Comparison of ENCODE assay signal across 10 cellular contexts in genomic region chr9:684055-684949, GRCh38.
DNase-seq lines count a peak whose midpoint lies in the region; ATAC-seq and TF ChIP-seq lines count a peak whose summit lies in the region.
"Had no signal": no experiment of that assay in that cellular context is flagged by ENCODE, and none has a peak within 500 bp of the region (broad histone marks: within the 10 kb centered on the region; RNA-seq: fewer than 3 reads in every experiment).

No MANE protein-coding gene starts in this region.

- no peak overlapping the region for H3K4me3 Mint-ChIP-seq in endothelial cell (ENCODE audit: unreplicated experiment)
- H3K4me3 Mint-ChIP-seq in nephron progenitor cell = peak overlapping the region; percentile 79
- H3K4me3 Mint-ChIP-seq in activated T-helper 1 cell treated with anti-CD3 and anti-CD28 coated beads, Interleukin-12 subunit alpha, Interleukin-12 subunit beta, Interleukin-2, Interleukin-4 antibody, amounts not matched to agents 30 ng/mL and 10 ng/mL and 1 ng/mL, durations not matched to agents 14 hours and 24 hours and 36 hours = no peak overlapping the region
- H3K4me3 Mint-ChIP-seq: activated B cell treated with CpG ODN at 0.5 μM for 24 hours had no signal

- TF ChIP-seq CTCF in endothelial cell (IDR thresholded peaks at IDR 0.05; ENCODE audit: unreplicated experiment) (no peak), nephron progenitor cell (IDR thresholded peaks at IDR 0.05) (no peak)

- intact Hi-C loops in activated T-helper 1 cell treated with anti-CD3 and anti-CD28 coated beads, Interleukin-12 subunit alpha, Interleukin-12 subunit beta, Interleukin-2, Interleukin-4 antibody, amounts not matched to agents 30 ng/mL and 10 ng/mL and 1 ng/mL, durations not matched to agents 14 hours and 24 hours and 36 hours (cut with micrococcal nuclease) = no loop called here

- DNase-seq in AG08395 (ENCODE audit: low spot score) (peak; percentile 62), NCI-H82 (lab: John Stamatoyannopoulos, UW) (peak; percentile 96), endothelial cell (ENCODE audit: low spot score) (no peak), nephron progenitor cell (peak; percentile 29), nucleus accumbens (lab: John Stamatoyannopoulos, UW) (no peak)
- DNase-seq in activated T-helper 1 cell treated with anti-CD3 and anti-CD28 coated beads, Interleukin-12 subunit alpha, Interleukin-12 subunit beta, Interleukin-2, Interleukin-4 antibody, amounts not matched to agents 30 ng/mL and 10 ng/mL and 1 ng/mL, durations not matched to agents 14 hours and 24 hours and 36 hours (ENCODE audit: low spot score) = no peak
- DNase-seq: activated B cell treated with CpG ODN at 0.5 μM for 24 hours; stimulated activated CD4-positive, alpha-beta T cell treated with anti-CD3 and anti-CD28 coated beads, Interleukin-4, amount 100 ng/mL, for 24 hours had no signal

- ATAC-seq in GM19035 (IDR thresholded peaks at IDR 0.05; ENCODE audit: unreplicated experiment) = no peak
- ATAC-seq in GM21723 (IDR thresholded peaks at IDR 0.05; ENCODE audit: unreplicated experiment) = no peak

- H3K27me3 Mint-ChIP-seq in endothelial cell (ENCODE audit: unreplicated experiment) (no peaks in the 10 kb centered on the region), nephron progenitor cell (ENCODE audit: low read depth, poor library complexity) (peaks cover 3% of the 10 kb centered on the region)
- peaks cover 7% of the 10 kb centered on the region for H3K27me3 Mint-ChIP-seq in activated T-helper 1 cell treated with anti-CD3 and anti-CD28 coated beads, Interleukin-12 subunit alpha, Interleukin-12 subunit beta, Interleukin-2, Interleukin-4 antibody, amounts not matched to agents 30 ng/mL and 10 ng/mL and 1 ng/mL, durations not matched to agents 14 hours and 24 hours and 36 hours (ENCODE audit: insufficient read depth)
- H3K27me3 Mint-ChIP-seq: activated B cell treated with CpG ODN at 0.5 μM for 24 hours had no signal

- H3K9me3 Mint-ChIP-seq in endothelial cell (ENCODE audit: unreplicated experiment) (peaks cover 3% of the 10 kb centered on the region), nephron progenitor cell (peaks cover 16% of the 10 kb centered on the region)
- H3K9me3 Mint-ChIP-seq in activated T-helper 1 cell treated with anti-CD3 and anti-CD28 coated beads, Interleukin-12 subunit alpha, Interleukin-12 subunit beta, Interleukin-2, Interleukin-4 antibody, amounts not matched to agents 30 ng/mL and 10 ng/mL and 1 ng/mL, durations not matched to agents 14 hours and 24 hours and 36 hours = no peaks in the 10 kb centered on the region
- H3K9me3 Mint-ChIP-seq: activated B cell treated with CpG ODN at 0.5 μM for 24 hours had no signal

- H3K27ac Mint-ChIP-seq in endothelial cell (ENCODE audit: unreplicated experiment) (peak overlapping the region; percentile 22), nephron progenitor cell (peak overlapping the region; percentile 97)
- no peak overlapping the region for H3K27ac Mint-ChIP-seq in activated T-helper 1 cell treated with anti-CD3 and anti-CD28 coated beads, Interleukin-12 subunit alpha, Interleukin-12 subunit beta, Interleukin-2, Interleukin-4 antibody, amounts not matched to agents 30 ng/mL and 10 ng/mL and 1 ng/mL, durations not matched to agents 14 hours and 24 hours and 36 hours
- H3K27ac Mint-ChIP-seq: activated B cell treated with CpG ODN at 0.5 μM for 24 hours had no signal

- H3K36me3 Mint-ChIP-seq in endothelial cell (ENCODE audit: low read depth, unreplicated experiment) = no peaks in the 10 kb centered on the region
- H3K36me3 Mint-ChIP-seq in nephron progenitor cell (ENCODE audit: low read depth) = peaks cover 44% of the 10 kb centered on the region
- H3K36me3 Mint-ChIP-seq in activated T-helper 1 cell treated with anti-CD3 and anti-CD28 coated beads, Interleukin-12 subunit alpha, Interleukin-12 subunit beta, Interleukin-2, Interleukin-4 antibody, amounts not matched to agents 30 ng/mL and 10 ng/mL and 1 ng/mL, durations not matched to agents 14 hours and 24 hours and 36 hours (ENCODE audit: low read depth) = no peaks in the 10 kb centered on the region

- H3K4me1 Mint-ChIP-seq in endothelial cell (ENCODE audit: unreplicated experiment) = peaks cover 19% of the 10 kb centered on the region
- peaks cover 77% of the 10 kb centered on the region for H3K4me1 Mint-ChIP-seq in nephron progenitor cell
- no peaks in the 10 kb centered on the region for H3K4me1 Mint-ChIP-seq in activated T-helper 1 cell treated with anti-CD3 and anti-CD28 coated beads, Interleukin-12 subunit alpha, Interleukin-12 subunit beta, Interleukin-2, Interleukin-4 antibody, amounts not matched to agents 30 ng/mL and 10 ng/mL and 1 ng/mL, durations not matched to agents 14 hours and 24 hours and 36 hours (ENCODE audit: low read depth)

Comparison
In these comparisons a context has a peak if more than half of its experiments do, and no peak if none do; other contexts are left out.
1. DNase-seq: peak in AG08395 (single experiment), NCI-H82 (single experiment) and nephron progenitor cell (single experiment); none in endothelial cell (single experiment), nucleus accumbens (0 of 56) and activated T-helper 1 cell treated with anti-CD3 and anti-CD28 coated beads, Interleukin-12 subunit alpha, Interleukin-12 subunit beta, Interleukin-2, Interleukin-4 antibody, amounts not matched to agents 30 ng/mL and 10 ng/mL and 1 ng/mL, durations not matched to agents 14 hours and 24 hours and 36 hours (single experiment).